10 cellular contexts compared by ENCODE assay signal in the genomic region with DNA sequence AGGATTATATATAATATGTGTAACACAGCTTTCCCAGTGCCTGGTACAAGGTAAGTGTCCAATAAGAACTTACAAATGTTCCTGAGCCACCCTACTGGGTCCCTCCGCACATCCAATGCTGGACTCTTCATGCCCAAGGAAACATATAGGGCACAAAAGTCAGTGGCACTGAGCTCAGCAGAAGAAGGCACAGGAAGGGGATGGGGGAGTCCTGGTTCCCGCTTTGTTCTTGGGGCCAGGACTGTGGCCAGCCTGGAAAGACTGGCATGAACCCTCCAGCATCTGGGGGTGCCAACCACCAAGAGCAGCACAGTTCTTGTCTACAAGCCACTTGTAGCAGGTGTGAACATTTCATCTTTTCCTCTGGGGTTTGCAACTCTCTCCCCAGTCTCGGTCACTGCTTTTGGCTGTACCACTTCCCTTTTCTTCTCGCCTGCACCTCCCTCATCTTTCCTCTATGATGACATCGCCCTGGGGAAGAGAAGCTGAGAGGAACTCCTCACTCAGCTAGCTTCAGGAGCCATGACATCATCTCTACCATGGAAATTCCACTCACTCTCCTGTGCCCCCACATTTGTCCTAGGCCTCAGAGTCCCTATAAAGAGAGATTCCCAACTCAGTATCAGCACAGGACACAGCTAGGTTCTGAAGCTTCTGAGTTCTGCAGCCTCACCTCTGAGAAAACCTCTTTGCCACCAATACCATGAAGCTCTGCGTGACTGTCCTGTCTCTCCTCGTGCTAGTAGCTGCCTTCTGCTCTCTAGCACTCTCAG. TPM values are rescaled to one million over a fixed set of nuclear protein-coding genes. Genes with fewer than 3 reads are reported as not detected.
DNase-seq lines count a peak whose midpoint lies in the region; ATAC-seq and TF ChIP-seq lines count a peak whose summit lies in the region.
"Not testable (repeated sequence)": the region's sequence is repeated elsewhere in the genome, so short reads cannot be mapped to it uniquely, and the experiment has no call there.
"Had no signal": no experiment of that assay in that cellular context is flagged by ENCODE, and none has a peak within 500 bp of the region (broad histone marks: within the 10 kb centered on the region; RNA-seq: fewer than 3 reads in every experiment).

TSS of gene CCL4L2 (plus strand) at position 625 of the 773 bp plus-strand sequence.

- H3K36me3 Mint-ChIP-seq in activated T-helper 1 cell treated with anti-CD3 and anti-CD28 coated beads, Interleukin-12 subunit alpha, Interleukin-12 subunit beta, Interleukin-2, Interleukin-4 antibody, amounts not matched to agents 30 ng/mL and 10 ng/mL and 1 ng/mL, durations not matched to agents 14 hours and 24 hours and 36 hours (ENCODE audit: low read depth) = not testable (repeated sequence)

- intact Hi-C loops in activated T-helper 1 cell treated with anti-CD3 and anti-CD28 coated beads, Interleukin-12 subunit alpha, Interleukin-12 subunit beta, Interleukin-2, Interleukin-4 antibody, amounts not matched to agents 30 ng/mL and 10 ng/mL and 1 ng/mL, durations not matched to agents 14 hours and 24 hours and 36 hours (cut with micrococcal nuclease); right lobe of liver (cut with DNase I); upper lobe of right lung (cut with DNase I): not testable (repeated sequence)

- not testable (repeated sequence) for H2AFZ ChIP-seq in OCI-LY1 (ENCODE audit: low read length)

- not testable (repeated sequence) for H3K27me3 ChIP-seq in OCI-LY1 (ENCODE audit: insufficient read depth, low read length); right lobe of liver; upper lobe of right lung

- not testable (repeated sequence) for H3K27ac Mint-ChIP-seq in activated T-helper 1 cell treated with anti-CD3 and anti-CD28 coated beads, Interleukin-12 subunit alpha, Interleukin-12 subunit beta, Interleukin-2, Interleukin-4 antibody, amounts not matched to agents 30 ng/mL and 10 ng/mL and 1 ng/mL, durations not matched to agents 14 hours and 24 hours and 36 hours

- DNase-seq in activated T-helper 1 cell treated with anti-CD3 and anti-CD28 coated beads, Interleukin-12 subunit alpha, Interleukin-12 subunit beta, Interleukin-2, Interleukin-4 antibody, amounts not matched to agents 30 ng/mL and 10 ng/mL and 1 ng/mL, durations not matched to agents 14 hours and 24 hours and 36 hours (ENCODE audit: low spot score); right lobe of liver; upper lobe of right lung: not testable (repeated sequence)

- peak; percentile 52 for ATAC-seq in GM21360 (IDR thresholded peaks at IDR 0.05; ENCODE audit: unreplicated experiment)
- peak; percentile 56 for ATAC-seq in HG02870 (IDR thresholded peaks at IDR 0.05; ENCODE audit: unreplicated experiment)
- ATAC-seq in HG03457 (IDR thresholded peaks at IDR 0.05; ENCODE audit: unreplicated experiment) = peak; percentile 42
- ATAC-seq in right lobe of liver = peak; percentile 60 to 74 (median 68)
- peak; percentile 89 for ATAC-seq in upper lobe of right lung

- peaks cover 27% of the 10 kb centered on the region for H3K27me3 Mint-ChIP-seq in activated T-helper 1 cell treated with anti-CD3 and anti-CD28 coated beads, Interleukin-12 subunit alpha, Interleukin-12 subunit beta, Interleukin-2, Interleukin-4 antibody, amounts not matched to agents 30 ng/mL and 10 ng/mL and 1 ng/mL, durations not matched to agents 14 hours and 24 hours and 36 hours (ENCODE audit: insufficient read depth)

- H4K20me1 ChIP-seq in OCI-LY1 (ENCODE audit: insufficient read depth, low read length) = not testable (repeated sequence)

- H3K4me2 ChIP-seq in OCI-LY1 (ENCODE audit: low read length) = not testable (repeated sequence)

- not testable (repeated sequence) for H3F3A ChIP-seq in OCI-LY1 (ENCODE audit: insufficient read depth, low read length)

- peak within 1 kb of the TSS; percentile 32 for H3K4me3 Mint-ChIP-seq in activated T-helper 1 cell treated with anti-CD3 and anti-CD28 coated beads, Interleukin-12 subunit alpha, Interleukin-12 subunit beta, Interleukin-2, Interleukin-4 antibody, amounts not matched to agents 30 ng/mL and 10 ng/mL and 1 ng/mL, durations not matched to agents 14 hours and 24 hours and 36 hours

- not testable (repeated sequence) for H3K36me3 ChIP-seq in OCI-LY1 (ENCODE audit: insufficient read depth, low read length); right lobe of liver; upper lobe of right lung

- not testable (repeated sequence) for H3K9me2 ChIP-seq in OCI-LY1 (ENCODE audit: low read depth, low read length)

- not testable (repeated sequence) for H3K79me2 ChIP-seq in OCI-LY1 (ENCODE audit: insufficient read depth, low read length)

- not testable (repeated sequence) for H3K9me3 Mint-ChIP-seq in activated T-helper 1 cell treated with anti-CD3 and anti-CD28 coated beads, Interleukin-12 subunit alpha, Interleukin-12 subunit beta, Interleukin-2, Interleukin-4 antibody, amounts not matched to agents 30 ng/mL and 10 ng/mL and 1 ng/mL, durations not matched to agents 14 hours and 24 hours and 36 hours

- 56% methylated on average over 5 of the region's 7 CpGs for WGBS in right lobe of liver (ENCODE audit: insufficient coverage, low coverage, low lambda C conversion rate, missing lambda C conversion rate)

- not testable (repeated sequence) for H3K9me3 ChIP-seq in OCI-LY1 (ENCODE audit: low read length); right lobe of liver; upper lobe of right lung

- TF ChIP-seq POLR2A in GM18526 (IDR thresholded peaks at IDR 0.05; ENCODE audit: extremely low read depth, insufficient read length) = peak; percentile 16
- TF ChIP-seq POLR2A in right lobe of liver (IDR thresholded peaks at IDR 0.05) = not testable (repeated sequence)

- not testable (repeated sequence) for H3K9ac ChIP-seq in OCI-LY1 (ENCODE audit: low read length)

- H3K4me1 Mint-ChIP-seq in activated T-helper 1 cell treated with anti-CD3 and anti-CD28 coated beads, Interleukin-12 subunit alpha, Interleukin-12 subunit beta, Interleukin-2, Interleukin-4 antibody, amounts not matched to agents 30 ng/mL and 10 ng/mL and 1 ng/mL, durations not matched to agents 14 hours and 24 hours and 36 hours (ENCODE audit: low read depth) = peaks cover 18% of the 10 kb centered on the region

- peak within 1 kb of the TSS; percentile 59 for H3K27ac ChIP-seq in OCI-LY1 (ENCODE audit: low read depth, low read length, poor library complexity, severe bottlenecking)
- H3K27ac ChIP-seq in right lobe of liver, upper lobe of right lung: not testable (repeated sequence)

- TF ChIP-seq CTCF in OCI-LY1 (IDR thresholded peaks at IDR 0.05; ENCODE audit: low read length); right lobe of liver (IDR thresholded peaks at IDR 0.05); upper lobe of right lung (IDR thresholded peaks at IDR 0.05): not testable (repeated sequence)

- peaks cover 27% of the 10 kb centered on the region for H3K4me1 ChIP-seq in OCI-LY1 (ENCODE audit: insufficient read depth, low read length, severe bottlenecking)
- not testable (repeated sequence) for H3K4me1 ChIP-seq in right lobe of liver, upper lobe of right lung

- not testable (repeated sequence) for H3K4me3 ChIP-seq in OCI-LY1 (ENCODE audit: low read depth, low read length, poor library complexity, severe bottlenecking); right lobe of liver; upper lobe of right lung

RNA-seq across cellular contexts. Expression of gene CCL4L2, which starts in this region (rescaled TPM):
- total RNA-seq in activated T-helper 1 cell treated with anti-CD3 and anti-CD28 coated beads, Interleukin-12 subunit alpha, Interleukin-12 subunit beta, Interleukin-2, Interleukin-4 antibody, amounts not matched to agents 30 ng/mL and 10 ng/mL and 1 ng/mL, durations not matched to agents 14 hours and 24 hours and 36 hours = 46.9 and 48.4 TPM in 2 replicates
- total RNA-seq in right lobe of liver = 1 to 10 TPM in 2 of 6 experiments, under 1 TPM in 2, not detected in 2; 0.44 to 2.5 (median 1.5) TPM
- total RNA-seq in upper lobe of right lung = 4.5 TPM
- total RNA-seq: fibroblast of lung, M059J had no signal
